In the genomic region with DNA sequence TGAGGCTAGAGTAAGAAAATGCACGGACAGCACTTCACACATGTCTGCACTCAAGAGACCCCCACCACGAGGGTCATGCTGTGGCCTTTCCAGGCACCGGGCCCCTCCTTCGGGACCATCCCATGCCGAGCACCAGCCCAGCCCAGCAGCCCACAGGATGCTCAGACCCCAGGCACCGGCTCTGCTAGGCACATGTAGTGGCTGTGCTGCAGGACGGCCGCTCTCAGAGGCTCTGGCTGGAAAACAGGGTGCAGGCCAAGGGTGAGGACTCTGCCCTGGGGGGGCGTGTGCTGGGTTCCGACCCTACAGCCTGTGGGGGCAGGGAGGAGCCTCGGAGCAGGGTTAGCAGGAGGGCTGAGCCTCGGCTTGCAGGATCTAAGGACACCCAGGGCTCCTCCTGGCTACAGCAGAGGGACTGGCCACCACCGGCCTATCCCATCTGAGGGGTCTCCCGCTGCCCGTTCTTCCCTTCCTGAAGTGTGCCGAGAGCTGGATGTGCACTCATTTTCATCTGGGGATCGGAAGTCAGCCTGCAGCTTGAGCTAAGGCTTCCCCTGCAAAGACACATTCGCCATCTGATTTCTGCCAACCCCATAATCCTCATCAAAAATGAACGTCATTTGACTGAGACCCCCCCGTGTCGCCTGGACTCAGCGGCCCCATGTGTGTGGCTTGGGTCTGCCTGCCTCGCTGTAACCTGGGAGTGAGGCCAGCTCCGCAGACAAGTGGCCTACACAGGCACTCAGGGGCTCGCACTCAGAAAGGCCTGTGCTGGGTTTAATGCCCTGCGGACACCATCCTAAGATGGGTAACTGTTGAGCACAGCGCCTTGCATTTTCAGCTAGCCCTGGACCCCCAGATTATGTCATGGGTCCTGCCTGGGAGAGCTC, we compare ENCODE assay signal across 23 cellular contexts.
"Had no signal": no experiment of that assay in that cellular context is flagged by ENCODE, and none has a peak within 500 bp of the region (broad histone marks: within the 10 kb centered on the region; RNA-seq: fewer than 3 reads in every experiment).

No MANE protein-coding gene starts in this region.

- H3K9me3 ChIP-seq: gastrocnemius medialis, ovary, psoas muscle, upper lobe of left lung had no signal

- H3K27ac Mint-ChIP-seq: activated CD4-positive, alpha-beta T cell treated with anti-CD3 and anti-CD28 coated beads for 36 hours; activated CD8-positive, alpha-beta T cell treated with anti-CD3 and anti-CD28 coated beads, Interleukin-2, amount 10 ng/mL, durations not matched to agents 7 days and 5 days; activated naive CD8-positive, alpha-beta T cell; effector memory CD8-positive, alpha-beta T cell; memory B cell; nephron progenitor cell; stimulated activated naive CD8-positive, alpha-beta T cell treated with anti-CD3 and anti-CD28 coated beads, Interleukin-15, Interleukin-2, amounts not matched to agents 100 ng/mL and 50 ng/mL, for 24 hours had no signal

- H3K4me3 ChIP-seq: coronary artery, dorsolateral prefrontal cortex, gastrocnemius medialis, hepatocyte, ovary, psoas muscle, upper lobe of left lung had no signal

- H3K27me3 ChIP-seq: hepatocyte, ovary, upper lobe of left lung had no signal

- H3K27ac ChIP-seq: coronary artery, dorsolateral prefrontal cortex, gastrocnemius medialis, hepatocyte, ovary, psoas muscle had no signal

- H2AFZ ChIP-seq: hepatocyte had no signal

- ATAC-seq: activated CD4-positive, alpha-beta T cell treated with anti-CD3 and anti-CD28 coated beads for 36 hours; activated CD8-positive, alpha-beta T cell treated with anti-CD3 and anti-CD28 coated beads, Interleukin-2, amount 10 ng/mL, durations not matched to agents 7 days and 5 days; effector memory CD8-positive, alpha-beta T cell; gastrocnemius medialis; left colon; psoas muscle had no signal

- H3K4me1 Mint-ChIP-seq: activated CD4-positive, alpha-beta T cell treated with anti-CD3 and anti-CD28 coated beads for 36 hours had no signal

- H3K36me3 ChIP-seq: gastrocnemius medialis, ovary, upper lobe of left lung had no signal

- DNase-seq: activated CD4-positive, alpha-beta T cell treated with anti-CD3 and anti-CD28 coated beads for 36 hours; activated CD4-positive, CD25-positive, alpha-beta regulatory T cell; activated CD8-positive, alpha-beta T cell treated with anti-CD3 and anti-CD28 coated beads, Interleukin-2, amount 10 ng/mL, durations not matched to agents 7 days and 5 days; activated effector memory CD4-positive, alpha-beta T cell treated with Interleukin-2 at 50 U/mL for 16 hours; activated naive CD4-positive, alpha-beta T cell treated with Interleukin-2 at 50 U/mL for 16 hours; anterior cingulate cortex; cerebellar nuclear complex; effector memory CD8-positive, alpha-beta T cell; erythroblast; gastrocnemius medialis; glutamatergic neuron; left colon; nephron progenitor cell; psoas muscle; stimulated activated CD4-positive, alpha-beta T cell treated with anti-CD3 and anti-CD28 coated beads, Interleukin-4, amount 100 ng/mL, for 1 hour had no signal

- H3K79me2 ChIP-seq: hepatocyte had no signal

- H3K4me3 Mint-ChIP-seq: activated CD4-positive, alpha-beta T cell treated with anti-CD3 and anti-CD28 coated beads for 36 hours; activated CD8-positive, alpha-beta T cell treated with anti-CD3 and anti-CD28 coated beads, Interleukin-2, amount 10 ng/mL, durations not matched to agents 7 days and 5 days; activated naive CD8-positive, alpha-beta T cell; effector memory CD8-positive, alpha-beta T cell; memory B cell; nephron progenitor cell; stimulated activated naive CD8-positive, alpha-beta T cell treated with anti-CD3 and anti-CD28 coated beads, Interleukin-15, Interleukin-2, amounts not matched to agents 100 ng/mL and 50 ng/mL, for 24 hours had no signal

- H3K4me1 ChIP-seq: gastrocnemius medialis, psoas muscle had no signal

- H3K36me3 Mint-ChIP-seq: activated naive CD8-positive, alpha-beta T cell had no signal

- H3K4me2 ChIP-seq: hepatocyte had no signal
